8 cellular contexts compared by ENCODE assay signal in genomic region chr9:101398335-101398929, GRCh38. TPM values are rescaled to one million over a fixed set of nuclear protein-coding genes. Genes with fewer than 3 reads are reported as not detected.
DNase-seq lines count a peak whose midpoint lies in the region; ATAC-seq and TF ChIP-seq lines count a peak whose summit lies in the region.

Gene MRPL50, minus strand, starts transcription at chr9:101398618. Its CDS starts 26 bp downstream, at chr9:101398592.
Gene ZNF189, plus strand, starts transcription at chr9:101398851. Its CDS starts 306 bp downstream, at chr9:101399157.

- H3K27me3 ChIP-seq in duodenal mucosa (ENCODE audit: control insufficient read depth in 1 of 2, insufficient read depth in 2 of 2, low read length in 2 of 2): no peaks in the 10 kb centered on the region

- ATAC-seq in GM19397 (IDR thresholded peaks at IDR 0.05; ENCODE audit: unreplicated experiment) (peak; percentile 99), HG03571 (IDR thresholded peaks at IDR 0.05; ENCODE audit: unreplicated experiment) (peak; percentile 98)

- peaks cover 0 to 10% of the 10 kb centered on the region in 2 donors for H3K9me3 ChIP-seq in duodenal mucosa (ENCODE audit: control insufficient read depth in 1 of 2, low read length in 2 of 2)

- H3K9ac ChIP-seq in duodenal mucosa (ENCODE audit: low read depth in 1 of 2, low read length in 2 of 2): peak within 1 kb of the TSS; percentile 93 to 96

- DNase-seq in CD14-positive monocyte (ENCODE audit: low spot score) (peak; percentile 98), NCI-H82 (lab: John Stamatoyannopoulos, UW) (peak; percentile 99), lower leg skin (ENCODE audit: low spot score in 2 of 2) (peak; percentile 99)
- peak; percentile 98 for DNase-seq in activated CD4-positive, alpha-beta memory T cell treated with anti-CD3 and anti-CD28 coated beads for 36 hours
- peak; percentile 90 to 93 for DNase-seq in stimulated activated CD4-positive, alpha-beta T cell treated with anti-CD3 and anti-CD28 coated beads, Interleukin-4, amount 100 ng/mL, for 48 hours (ENCODE audit: low read depth in 2 of 2)

- H3K4me1 ChIP-seq in duodenal mucosa (ENCODE audit: control insufficient read depth in 1 of 2, insufficient read depth in 2 of 2, low read length in 2 of 2): peaks cover 27 to 34% of the 10 kb centered on the region in 2 donors

- H3K36me3 ChIP-seq in duodenal mucosa (ENCODE audit: control insufficient read depth in 1 of 2, insufficient read depth in 2 of 2, low read length in 2 of 2): peaks cover 27 to 38% of the 10 kb centered on the region in 2 donors

- CTCF ChIA-PET in activated CD4-positive, alpha-beta memory T cell treated with anti-CD3 and anti-CD28 coated beads for 36 hours (lab: Charles Lee): interaction anchor here (0.7 to 2.1 kb wide), 5 partner anchors 10 to 132 kb away, joined by 3 to 9 read pairs (median 6); no protein-coding TSS in a partner anchor

- TF ChIP-seq POLR2A in lower leg skin (IDR thresholded peaks at IDR 0.05): peak in 1 of 2 donors; percentile 22

- POLR2A ChIA-PET in activated CD4-positive, alpha-beta memory T cell treated with anti-CD3 and anti-CD28 coated beads for 36 hours (lab: Charles Lee): interaction anchor here (0.6 to 1.9 kb wide), 3 partner anchors 8 to 135 kb away, joined by 3 to 10 read pairs (median 3); partner anchors contain the start of gene RNF20

- peaks cover 47 to 53% of the 10 kb centered on the region in 2 donors for H3K36me3 Mint-ChIP-seq in CD14-positive monocyte
- H3K36me3 Mint-ChIP-seq in activated CD4-positive, alpha-beta memory T cell treated with anti-CD3 and anti-CD28 coated beads for 36 hours: peaks cover 60% of the 10 kb centered on the region

- H3K4me1 Mint-ChIP-seq in CD14-positive monocyte: peaks cover 33% of the 10 kb centered on the region
- peaks cover 68% of the 10 kb centered on the region for H3K4me1 Mint-ChIP-seq in activated CD4-positive, alpha-beta memory T cell treated with anti-CD3 and anti-CD28 coated beads for 36 hours (ENCODE audit: low read depth)

- no peak for TF ChIP-seq CTCF in CD14-positive monocyte (IDR thresholded peaks at IDR 0.05)
- no peak for TF ChIP-seq CTCF in lower leg skin (IDR thresholded peaks at IDR 0.05)

- peak within 1 kb of the TSS; percentile 69 for H3K27ac ChIP-seq in duodenal mucosa (ENCODE audit: low read depth, low read length)

- H3K27ac Mint-ChIP-seq in CD14-positive monocyte: peak within 1 kb of the TSS; percentile 96 to 100 (median 99)
- H3K27ac Mint-ChIP-seq in activated CD4-positive, alpha-beta memory T cell treated with anti-CD3 and anti-CD28 coated beads for 36 hours: peak within 1 kb of the TSS; percentile 98

- H3K9me3 Mint-ChIP-seq in CD14-positive monocyte: peaks cover 6 to 29% (median 12%) of the 10 kb centered on the region in 7 donors
- peaks cover 14% of the 10 kb centered on the region for H3K9me3 Mint-ChIP-seq in activated CD4-positive, alpha-beta memory T cell treated with anti-CD3 and anti-CD28 coated beads for 36 hours

- H3K27me3 Mint-ChIP-seq in CD14-positive monocyte (ENCODE audit: low read depth in 3 of 3): no peaks in the 10 kb centered on the region
- H3K27me3 Mint-ChIP-seq in activated CD4-positive, alpha-beta memory T cell treated with anti-CD3 and anti-CD28 coated beads for 36 hours: no peaks in the 10 kb centered on the region

- peak within 1 kb of the TSS; percentile 94 to 96 for H3K4me3 ChIP-seq in duodenal mucosa (ENCODE audit: low read depth in 1 of 2, low read length in 2 of 2)
- peak within 1 kb of the TSS; percentile 68 for H3K4me3 ChIP-seq in lower leg skin (ENCODE audit: low read depth, poor library complexity, severe bottlenecking)

- peak within 1 kb of the TSS; percentile 90 to 99 for H3K4me3 Mint-ChIP-seq in CD14-positive monocyte
- H3K4me3 Mint-ChIP-seq in activated CD4-positive, alpha-beta memory T cell treated with anti-CD3 and anti-CD28 coated beads for 36 hours: peak within 1 kb of the TSS; percentile 100

- intact Hi-C loops in CD14-positive monocyte (cut with micrococcal nuclease): loop anchor here (5.0 to 10.0 kb wide), 3 partner anchors 134 to 1304 kb away; partner anchors contain the start of genes ERP44 (in 1 of the 2), INVS (in 1 of the 2) and RNF20 (in 1 of the 2)
- intact Hi-C loops in activated CD4-positive, alpha-beta memory T cell treated with anti-CD3 and anti-CD28 coated beads for 36 hours (cut with micrococcal nuclease): loop anchor here (1.0 to 10.0 kb wide), 10 partner anchors 51 to 1576 kb away; partner anchors contain the start of genes ERP44, INVS, MSANTD3 and NR4A3
- intact Hi-C loops in lower leg skin (cut with DNase I; ENCODE audit: low total_unique reads): no loop called here

- 0 to 1% methylated on average over 37 of the region's 37 CpGs for WGBS in lower leg skin, 2 donors

RNA-seq across cellular contexts. Expression of gene MRPL50, which starts in this region (rescaled TPM):
- 1 to 10 TPM; 4.8 to 4.9 TPM for polyA plus RNA-seq in CD14-positive monocyte
- 10 to 100 TPM; 13.3 to 13.4 TPM for total RNA-seq in activated CD4-positive, alpha-beta memory T cell treated with anti-CD3 and anti-CD28 coated beads for 36 hours
- total RNA-seq in lower leg skin: 1 to 10 TPM; 3.8 to 9.3 (median 7.5) TPM

RNA-seq across cellular contexts. Expression of gene ZNF189, which starts in this region (rescaled TPM):
- polyA plus RNA-seq in CD14-positive monocyte: 1 to 10 TPM in 1 of 2 donors, under 1 TPM in 1; 0.72 to 1.2 TPM
- total RNA-seq in activated CD4-positive, alpha-beta memory T cell treated with anti-CD3 and anti-CD28 coated beads for 36 hours: 10 to 100 TPM; 10.2 to 10.6 TPM
- 10 to 100 TPM; 10.2 to 12.8 (median 11.5) TPM for total RNA-seq in lower leg skin

Comparison
In these comparisons a context has a peak if more than half of its experiments do, and no peak if none do; other contexts are left out.
1. Peak in every context shown above with its lines: DNase-seq, ATAC-seq, H3K4me3 ChIP-seq and H3K27ac ChIP-seq.